2 cellular contexts compared by ENCODE assay signal in the genomic region with DNA sequence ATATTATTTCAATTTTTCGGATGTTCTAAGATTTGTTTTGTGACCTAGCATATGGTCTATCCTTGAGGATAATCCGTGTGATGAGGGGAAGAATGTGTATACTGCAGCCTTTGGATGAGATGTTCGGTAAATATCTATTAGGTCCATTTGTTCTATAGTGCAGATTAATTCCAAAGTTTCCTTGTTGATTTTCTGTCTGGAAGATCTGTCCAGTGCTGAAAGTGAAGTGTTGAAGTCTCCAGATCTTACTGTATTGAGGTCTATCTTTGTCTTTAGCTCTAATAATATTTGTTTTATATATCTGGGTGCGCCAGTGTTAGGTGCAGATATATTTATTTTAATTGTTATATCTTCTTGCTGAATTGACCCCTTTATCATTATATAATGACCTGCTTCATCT.
TF ChIP-seq lines count a peak whose summit lies in the region.

No MANE protein-coding gene starts in this region.

TF ChIP-seq in A549, 52 proteins besides CTCF, POLR2A, EP300 and RAD21 (continued from another document):
- TF ChIP-seq, protein P1, sequence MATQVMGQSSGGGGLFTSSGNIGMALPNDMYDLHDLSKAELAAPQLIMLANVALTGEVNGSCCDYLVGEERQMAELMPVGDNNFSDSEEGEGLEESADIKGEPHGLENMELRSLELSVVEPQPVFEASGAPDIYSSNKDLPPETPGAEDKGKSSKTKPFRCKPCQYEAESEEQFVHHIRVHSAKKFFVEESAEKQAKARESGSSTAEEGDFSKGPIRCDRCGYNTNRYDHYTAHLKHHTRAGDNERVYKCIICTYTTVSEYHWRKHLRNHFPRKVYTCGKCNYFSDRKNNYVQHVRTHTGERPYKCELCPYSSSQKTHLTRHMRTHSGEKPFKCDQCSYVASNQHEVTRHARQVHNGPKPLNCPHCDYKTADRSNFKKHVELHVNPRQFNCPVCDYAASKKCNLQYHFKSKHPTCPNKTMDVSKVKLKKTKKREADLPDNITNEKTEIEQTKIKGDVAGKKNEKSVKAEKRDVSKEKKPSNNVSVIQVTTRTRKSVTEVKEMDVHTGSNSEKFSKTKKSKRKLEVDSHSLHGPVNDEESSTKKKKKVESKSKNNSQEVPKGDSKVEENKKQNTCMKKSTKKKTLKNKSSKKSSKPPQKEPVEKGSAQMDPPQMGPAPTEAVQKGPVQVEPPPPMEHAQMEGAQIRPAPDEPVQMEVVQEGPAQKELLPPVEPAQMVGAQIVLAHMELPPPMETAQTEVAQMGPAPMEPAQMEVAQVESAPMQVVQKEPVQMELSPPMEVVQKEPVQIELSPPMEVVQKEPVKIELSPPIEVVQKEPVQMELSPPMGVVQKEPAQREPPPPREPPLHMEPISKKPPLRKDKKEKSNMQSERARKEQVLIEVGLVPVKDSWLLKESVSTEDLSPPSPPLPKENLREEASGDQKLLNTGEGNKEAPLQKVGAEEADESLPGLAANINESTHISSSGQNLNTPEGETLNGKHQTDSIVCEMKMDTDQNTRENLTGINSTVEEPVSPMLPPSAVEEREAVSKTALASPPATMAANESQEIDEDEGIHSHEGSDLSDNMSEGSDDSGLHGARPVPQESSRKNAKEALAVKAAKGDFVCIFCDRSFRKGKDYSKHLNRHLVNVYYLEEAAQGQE (IDR thresholded peaks at IDR 0.05): peak; percentile 73

TF ChIP-seq in HCT116, 20 proteins besides CTCF, POLR2A, EP300 and RAD21 (continued from another document):
- TF ChIP-seq, protein P1 (IDR thresholded peaks at IDR 0.05; ENCODE audit: low read depth): peak; percentile 19; the same call in 1 of the 2 replicates
- TF ChIP-seq CBX3 (IDR thresholded peaks at IDR 0.05; ENCODE audit: low read depth) (no peak), EZH2 (IDR thresholded peaks at IDR 0.05) (no peak), JUND (IDR thresholded peaks at IDR 0.05) (no peak), EGR1 (IDR thresholded peaks at IDR 0.05; ENCODE audit: low read depth) (no peak)
